25 cellular contexts compared by ENCODE assay signal in genomic region chr12:50043308-50043707, GRCh38.
"Had no signal": no experiment of that assay in that cellular context is flagged by ENCODE, and none has a peak within 500 bp of the region (broad histone marks: within the 10 kb centered on the region; RNA-seq: fewer than 3 reads in every experiment).

No MANE protein-coding gene starts in this region.

- H3K36me3 Mint-ChIP-seq: activated naive CD4-positive, alpha-beta T cell treated with anti-CD3 and anti-CD28 coated beads, Interleukin-2, amount 50 U/mL, for 24 hours had no signal

- H3K27me3 ChIP-seq: brain microvascular endothelial cell, colonic mucosa had no signal

- DNase-seq: activated CD4-positive, alpha-beta T cell treated with anti-CD3 and anti-CD28 coated beads, Interleukin-2, amount 50 U/mL, for 4 hours; activated CD8-positive, alpha-beta memory T cell treated with anti-CD3 and anti-CD28 coated beads, Interleukin-2, amount 50 U/mL, for 4 hours; activated naive CD4-positive, alpha-beta T cell; amniotic stem cell; aorta; brain microvascular endothelial cell; central memory CD4-positive, alpha-beta T cell; colonic mucosa; MM.1S; NCI-H1092; NCI-H1436 treated with DMSO at 0.1 percent for 48 hours; NCI-H1694 treated with DMSO at 0.1 percent for 48 hours; NCI-H2029 treated with DMSO at 0.1 percent for 48 hours; NCI-H2107; NCI-H2171; NCI-H446; NCI-H510A treated with DMSO at 0.1 percent for 48 hours; NCI-H69; SHP77; SJCRH30; T1000 had no signal

- H3K36me3 ChIP-seq: brain microvascular endothelial cell, colonic mucosa, SJCRH30 had no signal

- ATAC-seq: Panc1 had no signal

- H3K9me3 ChIP-seq: colonic mucosa, SJCRH30 had no signal

- H3K27me3 Mint-ChIP-seq: activated naive CD4-positive, alpha-beta T cell treated with anti-CD3 and anti-CD28 coated beads, Interleukin-2, amount 50 U/mL, for 24 hours had no signal

- H3K9ac ChIP-seq: KMS-11 had no signal

- H3K4me2 ChIP-seq: KMS-11 had no signal

- H3K27ac ChIP-seq: brain microvascular endothelial cell, colonic mucosa, KMS-11, SJCRH30, SK-N-MC had no signal

- H3K27ac Mint-ChIP-seq: activated naive CD4-positive, alpha-beta T cell treated with anti-CD3 and anti-CD28 coated beads, Interleukin-2, amount 50 U/mL, for 24 hours had no signal

- H3K9me3 Mint-ChIP-seq: activated naive CD4-positive, alpha-beta T cell treated with anti-CD3 and anti-CD28 coated beads, Interleukin-2, amount 50 U/mL, for 24 hours had no signal

- H3K4me3 Mint-ChIP-seq: activated naive CD4-positive, alpha-beta T cell treated with anti-CD3 and anti-CD28 coated beads, Interleukin-2, amount 50 U/mL, for 24 hours had no signal

- H3K4me1 ChIP-seq: colonic mucosa had no signal

- H3K4me3 ChIP-seq: colonic mucosa, SJCRH30, SK-N-MC had no signal
